In the genomic region with DNA sequence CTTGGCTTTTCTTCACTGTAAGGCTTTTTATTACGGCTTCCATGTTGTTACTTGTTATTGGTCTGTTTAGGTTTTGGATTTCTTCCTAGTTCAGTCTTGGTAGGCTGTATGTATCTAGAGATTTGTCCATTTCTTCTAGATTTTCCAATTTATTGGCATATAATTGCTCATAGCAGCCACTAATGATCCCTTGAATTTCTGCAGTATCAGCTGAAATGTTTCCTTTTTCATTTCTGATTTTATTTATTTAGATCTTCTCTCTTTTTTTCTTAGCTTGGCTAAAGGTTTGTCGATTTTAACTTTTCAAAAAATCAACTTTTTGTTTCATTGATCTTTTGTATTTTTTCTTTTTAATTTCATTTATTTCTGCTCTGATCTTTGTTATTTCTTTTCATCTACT, we compare ENCODE assay signal across 17 cellular contexts. TPM values are rescaled to one million over a fixed set of nuclear protein-coding genes. Genes with fewer than 3 reads are reported as not detected.
DNase-seq lines count a peak whose midpoint lies in the region; ATAC-seq, FAIRE-seq and TF ChIP-seq lines count a peak whose summit lies in the region.
"Had no signal": no experiment of that assay in that cellular context is flagged by ENCODE, and none has a peak within 500 bp of the region (broad histone marks: within the 10 kb centered on the region; RNA-seq: fewer than 3 reads in every experiment).

No MANE protein-coding gene starts in this region.

- peaks cover 7 to 38% (median 9%) of the 10 kb centered on the region in 3 experiments for H3K36me3 ChIP-seq in naive thymus-derived CD4-positive, alpha-beta T cell (ENCODE audit: control insufficient read depth in 2 of 3, insufficient read depth in 3 of 3, low read length in 3 of 3)

- H3K27me3 ChIP-seq in naive thymus-derived CD4-positive, alpha-beta T cell (ENCODE audit: control insufficient read depth in 2 of 2, insufficient read depth in 2 of 2, low read length in 2 of 2) = no peaks in the 10 kb centered on the region
- H3K27me3 ChIP-seq: BLaER1 had no signal

- no peak for DNase-seq in activated CD8-positive, alpha-beta T cell treated with anti-CD3 and anti-CD28 coated beads for 36 hours
- DNase-seq in activated CD8-positive, alpha-beta T cell treated with anti-CD3 and anti-CD28 coated beads, Interleukin-2, amount 10 ng/mL, durations not matched to agents 7 days and 5 days = no peak
- DNase-seq in naive thymus-derived CD4-positive, alpha-beta T cell = no peak
- no peak for DNase-seq in SKM-1 treated with dmso at 0.1 percent for 144 hours (lab: John Stamatoyannopoulos, UW; ENCODE audit: unreplicated experiment)
- DNase-seq: AML-193, DMS79 treated with DMSO at 0.1 percent for 48 hours, EL, GDM1, GM23248 had no signal

- CTCF ChIA-PET in activated CD8-positive, alpha-beta T cell treated with anti-CD3 and anti-CD28 coated beads for 36 hours (lab: Charles Lee) = interaction anchor here (0.6 kb wide), 1 partner anchor 26 kb away, joined by 4 read pairs; no protein-coding TSS in a partner anchor
- CTCF ChIA-PET in activated CD8-positive, alpha-beta T cell treated with anti-CD3 and anti-CD28 coated beads, Interleukin-2, amount 10 ng/mL, durations not matched to agents 7 days and 5 days (lab: Charles Lee) = interaction anchor here (0.9 to 1.2 kb wide), 2 partner anchors 9 to 13 kb away, joined by 3 read pairs; no protein-coding TSS in a partner anchor
- CTCF ChIA-PET in naive thymus-derived CD4-positive, alpha-beta T cell (lab: Charles Lee) = interaction anchor here (1.4 kb wide), 1 partner anchor 27 kb away, joined by 6 read pairs; no protein-coding TSS in a partner anchor

- no peak overlapping the region for H3K4me3 ChIP-seq in naive thymus-derived CD4-positive, alpha-beta T cell (ENCODE audit: low read length)
- H3K4me3 ChIP-seq: BLaER1, GM23248 had no signal

- H3K27me3 Mint-ChIP-seq in activated CD8-positive, alpha-beta T cell treated with anti-CD3 and anti-CD28 coated beads for 36 hours = no peaks in the 10 kb centered on the region
- no peaks in the 10 kb centered on the region for H3K27me3 Mint-ChIP-seq in activated CD8-positive, alpha-beta T cell treated with anti-CD3 and anti-CD28 coated beads, Interleukin-2, amount 10 ng/mL, durations not matched to agents 7 days and 5 days (ENCODE audit: low read depth)
- no peaks in the 10 kb centered on the region for H3K27me3 Mint-ChIP-seq in naive thymus-derived CD4-positive, alpha-beta T cell

- no peaks in the 10 kb centered on the region for H3K9me3 Mint-ChIP-seq in activated CD8-positive, alpha-beta T cell treated with anti-CD3 and anti-CD28 coated beads for 36 hours
- H3K9me3 Mint-ChIP-seq in activated CD8-positive, alpha-beta T cell treated with anti-CD3 and anti-CD28 coated beads, Interleukin-2, amount 10 ng/mL, durations not matched to agents 7 days and 5 days (ENCODE audit: insufficient read depth) = no peaks in the 10 kb centered on the region
- peaks cover 0 to 5% (median 0%) of the 10 kb centered on the region in 11 donors for H3K9me3 Mint-ChIP-seq in naive thymus-derived CD4-positive, alpha-beta T cell

- intact Hi-C loops in activated CD8-positive, alpha-beta T cell treated with anti-CD3 and anti-CD28 coated beads for 36 hours (cut with micrococcal nuclease) = no loop called here
- intact Hi-C loops in naive thymus-derived CD4-positive, alpha-beta T cell (cut with micrococcal nuclease) = no loop called here

- H3K4me3 Mint-ChIP-seq in activated CD8-positive, alpha-beta T cell treated with anti-CD3 and anti-CD28 coated beads for 36 hours = no peak overlapping the region
- H3K4me3 Mint-ChIP-seq in activated CD8-positive, alpha-beta T cell treated with anti-CD3 and anti-CD28 coated beads, Interleukin-2, amount 10 ng/mL, durations not matched to agents 7 days and 5 days = no peak overlapping the region
- H3K4me3 Mint-ChIP-seq in naive thymus-derived CD4-positive, alpha-beta T cell = peak overlapping the region in 2 of 10 donors; percentile 9 to 36

- POLR2A ChIA-PET in activated CD8-positive, alpha-beta T cell treated with anti-CD3 and anti-CD28 coated beads for 36 hours (lab: Charles Lee) = interaction anchor here (0.9 kb wide), 1 partner anchor 32 kb away, joined by 3 read pairs; no protein-coding TSS in a partner anchor
- POLR2A ChIA-PET in activated CD8-positive, alpha-beta T cell treated with anti-CD3 and anti-CD28 coated beads, Interleukin-2, amount 10 ng/mL, durations not matched to agents 7 days and 5 days (lab: Charles Lee) = no interaction called here
- POLR2A ChIA-PET in naive thymus-derived CD4-positive, alpha-beta T cell (lab: Charles Lee) = interaction anchor here (1.4 kb wide), 1 partner anchor 16 kb away, joined by 4 read pairs; no protein-coding TSS in a partner anchor

- no peak overlapping the region for H3K27ac ChIP-seq in naive thymus-derived CD4-positive, alpha-beta T cell (ENCODE audit: low read depth, low read length)
- H3K27ac ChIP-seq: 22Rv1, BLaER1, GM23248 had no signal

- no peak for TF ChIP-seq CTCF in activated CD8-positive, alpha-beta T cell treated with anti-CD3 and anti-CD28 coated beads for 36 hours (IDR thresholded peaks at IDR 0.05)

- peak; percentile 37 for FAIRE-seq in G401.6 (lab: Jason Lieb, UNC)
- FAIRE-seq in colon (lab: Jason Lieb, UNC) = peak; percentile 21
- FAIRE-seq: H54 had no signal

- H3K4me1 ChIP-seq in naive thymus-derived CD4-positive, alpha-beta T cell (ENCODE audit: control insufficient read depth in 2 of 2, insufficient read depth in 2 of 2, low read length in 2 of 2) = peaks cover 0 to 8% of the 10 kb centered on the region in 2 donors
- H3K4me1 ChIP-seq: BLaER1 had no signal

- H3K9me3 ChIP-seq in naive thymus-derived CD4-positive, alpha-beta T cell (ENCODE audit: control insufficient read depth in 2 of 3, low read length in 3 of 3) = no peaks in the 10 kb centered on the region
- H3K9me3 ChIP-seq: BLaER1 had no signal

- peaks cover 42% of the 10 kb centered on the region for H3K4me1 Mint-ChIP-seq in activated CD8-positive, alpha-beta T cell treated with anti-CD3 and anti-CD28 coated beads for 36 hours (ENCODE audit: low read depth)
- peaks cover 14% of the 10 kb centered on the region for H3K4me1 Mint-ChIP-seq in activated CD8-positive, alpha-beta T cell treated with anti-CD3 and anti-CD28 coated beads, Interleukin-2, amount 10 ng/mL, durations not matched to agents 7 days and 5 days (ENCODE audit: low read depth)
- H3K4me1 Mint-ChIP-seq in naive thymus-derived CD4-positive, alpha-beta T cell = peaks cover 26 to 82% (median 66%) of the 10 kb centered on the region in 7 donors

- ATAC-seq in activated CD8-positive, alpha-beta T cell treated with anti-CD3 and anti-CD28 coated beads for 36 hours = no peak
- no peak for ATAC-seq in activated CD8-positive, alpha-beta T cell treated with anti-CD3 and anti-CD28 coated beads, Interleukin-2, amount 10 ng/mL, durations not matched to agents 7 days and 5 days
- ATAC-seq in naive thymus-derived CD4-positive, alpha-beta T cell = no peak
- no peak for ATAC-seq in HG02884 (IDR thresholded peaks at IDR 0.05; ENCODE audit: unreplicated experiment)
- no peak for ATAC-seq in GM21737 (IDR thresholded peaks at IDR 0.05; ENCODE audit: unreplicated experiment)
- ATAC-seq: HCT116 had no signal

- H3K27ac Mint-ChIP-seq in activated CD8-positive, alpha-beta T cell treated with anti-CD3 and anti-CD28 coated beads for 36 hours = peak overlapping the region; percentile 18
- no peak overlapping the region for H3K27ac Mint-ChIP-seq in activated CD8-positive, alpha-beta T cell treated with anti-CD3 and anti-CD28 coated beads, Interleukin-2, amount 10 ng/mL, durations not matched to agents 7 days and 5 days
- peak overlapping the region in 7 of 9 donors; percentile 33 to 86 (median 75) for H3K27ac Mint-ChIP-seq in naive thymus-derived CD4-positive, alpha-beta T cell

- peaks cover 29% of the 10 kb centered on the region for H3K36me3 Mint-ChIP-seq in activated CD8-positive, alpha-beta T cell treated with anti-CD3 and anti-CD28 coated beads for 36 hours (ENCODE audit: low read depth)
- H3K36me3 Mint-ChIP-seq in activated CD8-positive, alpha-beta T cell treated with anti-CD3 and anti-CD28 coated beads, Interleukin-2, amount 10 ng/mL, durations not matched to agents 7 days and 5 days (ENCODE audit: low read depth) = peaks cover 49% of the 10 kb centered on the region
- peaks cover 16 to 62% (median 50%) of the 10 kb centered on the region in 5 donors for H3K36me3 Mint-ChIP-seq in naive thymus-derived CD4-positive, alpha-beta T cell

RNA-seq across cellular contexts. Expression of a gene that starts 18.5 kb away (rescaled TPM):
- total RNA-seq in activated CD8-positive, alpha-beta T cell treated with anti-CD3 and anti-CD28 coated beads for 36 hours = 10 to 100 TPM; 26.0 to 28.2 TPM
- total RNA-seq in activated CD8-positive, alpha-beta T cell treated with anti-CD3 and anti-CD28 coated beads, Interleukin-2, amount 10 ng/mL, durations not matched to agents 7 days and 5 days = 10 to 100 TPM; 44.5 to 46.1 TPM
- 100 to 1,000 TPM in 4 of 5 experiments, 10 to 100 TPM in 1; 86.6 to 360 (median 259) TPM for total RNA-seq in naive thymus-derived CD4-positive, alpha-beta T cell
- polyA plus RNA-seq in naive thymus-derived CD4-positive, alpha-beta T cell = 10 to 100 TPM; 27.7 to 60.7 TPM
